1 cellular context compared by ENCODE assay signal in genomic region chr9:37520641-37521040, GRCh38.
TF ChIP-seq lines count a peak whose summit lies in the region.

No MANE protein-coding gene starts in this region.

TF ChIP-seq in WTC11, 78 proteins besides CTCF, POLR2A, EP300 and RAD21 (continued from another document):
- TF ChIP-seq SMAD3 (CRISPR knock-in tag; IDR thresholded peaks at IDR 0.05; ENCODE audit: borderline replicate concordance) (no peak), ZNF219 (CRISPR knock-in tag; IDR thresholded peaks at IDR 0.05; ENCODE audit: borderline replicate concordance) (no peak), SP1 (CRISPR knock-in tag; conservative IDR thresholded peaks at IDR 0.05) (no peak)
